In genomic region chr19:58519087-58519354, GRCh38 we compare ENCODE assay signal across 8 cellular contexts. TPM values are rescaled to one million over a fixed set of nuclear protein-coding genes. Genes with fewer than 3 reads are reported as not detected.
DNase-seq lines count a peak whose midpoint lies in the region; ATAC-seq and TF ChIP-seq lines count a peak whose summit lies in the region.

No MANE protein-coding gene starts in this region.

- H3K27me3 Mint-ChIP-seq in activated T-helper 1 cell treated with anti-CD3 and anti-CD28 coated beads, Interleukin-12 subunit alpha, Interleukin-12 subunit beta, Interleukin-2, Interleukin-4 antibody, amounts not matched to agents 30 ng/mL and 10 ng/mL and 1 ng/mL, durations not matched to agents 14 hours and 24 hours and 36 hours (ENCODE audit: insufficient read depth) = peaks cover 3% of the 10 kb centered on the region
- no peaks in the 10 kb centered on the region for H3K27me3 Mint-ChIP-seq in naive thymus-derived CD8-positive, alpha-beta T cell

- peak overlapping the region; percentile 98 for H3K9ac ChIP-seq in HUES64 (ENCODE audit: low read depth, low read length)

- no peak for TF ChIP-seq POLR2A in transverse colon (IDR thresholded peaks at IDR 0.05)

- no peak for TF ChIP-seq CTCF in OCI-LY7 (conservative IDR thresholded peaks at IDR 0.05; ENCODE audit: low read length)
- TF ChIP-seq CTCF in transverse colon (IDR thresholded peaks at IDR 0.05) = no peak

- H4K20me1 ChIP-seq in OCI-LY7 (ENCODE audit: insufficient read depth, low read length) = no peaks in the 10 kb centered on the region

- under 1% methylated on average over 14 of the region's 14 CpGs for WGBS in HUES64
- 0% methylated on average over 1 to 14 of the region's 14 CpGs for WGBS in transverse colon (ENCODE audit: low coverage in 1 of 2), 2 donors

- in situ Hi-C loops in transverse colon (cut with MboI; ENCODE audit: low pct_ligation_motif_present in 1 of 4, low pct_unique_long_range_greater_than_20kb in 1 of 4, low sequenced_read_pairs in 3 of 4) = no loop called here

- no peaks in the 10 kb centered on the region for H3K9me2 ChIP-seq in OCI-LY7 (ENCODE audit: insufficient read depth, low read length)

- H3K27ac Mint-ChIP-seq in activated T-helper 1 cell treated with anti-CD3 and anti-CD28 coated beads, Interleukin-12 subunit alpha, Interleukin-12 subunit beta, Interleukin-2, Interleukin-4 antibody, amounts not matched to agents 30 ng/mL and 10 ng/mL and 1 ng/mL, durations not matched to agents 14 hours and 24 hours and 36 hours = peak overlapping the region; percentile 99
- peak overlapping the region; percentile 95 to 98 (median 98) for H3K27ac Mint-ChIP-seq in naive thymus-derived CD8-positive, alpha-beta T cell

- BruUV-seq in OCI-LY7 (replicated peaks; lab: Mats Ljungman, UMichigan) = no TSS peak

- no peak for TF ChIP-seq EP300 in transverse colon (IDR thresholded peaks at IDR 0.05; ENCODE audit: low read depth)

- H3K27me3 ChIP-seq in HUES64 (ENCODE audit: insufficient read depth, low read length) (no peaks in the 10 kb centered on the region), transverse colon (no peaks in the 10 kb centered on the region)

- H3K79me2 ChIP-seq in OCI-LY7 (ENCODE audit: insufficient read depth, low read depth, low read length) = peaks cover 11% of the 10 kb centered on the region; the same call in 1 of the 2 replicates

- H3K9me3 Mint-ChIP-seq in activated T-helper 1 cell treated with anti-CD3 and anti-CD28 coated beads, Interleukin-12 subunit alpha, Interleukin-12 subunit beta, Interleukin-2, Interleukin-4 antibody, amounts not matched to agents 30 ng/mL and 10 ng/mL and 1 ng/mL, durations not matched to agents 14 hours and 24 hours and 36 hours = no peaks in the 10 kb centered on the region
- no peaks in the 10 kb centered on the region for H3K9me3 Mint-ChIP-seq in naive thymus-derived CD8-positive, alpha-beta T cell

- H3K4me2 ChIP-seq in OCI-LY7 (ENCODE audit: low read length) = peak overlapping the region; percentile 95

- H3K4me1 Mint-ChIP-seq in activated T-helper 1 cell treated with anti-CD3 and anti-CD28 coated beads, Interleukin-12 subunit alpha, Interleukin-12 subunit beta, Interleukin-2, Interleukin-4 antibody, amounts not matched to agents 30 ng/mL and 10 ng/mL and 1 ng/mL, durations not matched to agents 14 hours and 24 hours and 36 hours (ENCODE audit: low read depth) = peaks cover 34% of the 10 kb centered on the region
- H3K4me1 Mint-ChIP-seq in naive thymus-derived CD8-positive, alpha-beta T cell = peaks cover 29 to 50% (median 46%) of the 10 kb centered on the region in 4 donors

- H3K9me3 ChIP-seq in HUES64 (ENCODE audit: insufficient read depth, low read depth, low read length) (no peaks in the 10 kb centered on the region), OCI-LY7 (ENCODE audit: low read length) (no peaks in the 10 kb centered on the region), transverse colon (no peaks in the 10 kb centered on the region)

- intact Hi-C loops in OCI-LY7 (cut with micrococcal nuclease; ENCODE audit: unreplicated experiment) = loop anchor here (1.0 to 5.0 kb wide), 6 partner anchors 25 to 336 kb away; partner anchors contain the start of genes TRIM28, ZNF274, ZNF324B and ZNF497
- intact Hi-C loops in activated T-helper 1 cell treated with anti-CD3 and anti-CD28 coated beads, Interleukin-12 subunit alpha, Interleukin-12 subunit beta, Interleukin-2, Interleukin-4 antibody, amounts not matched to agents 30 ng/mL and 10 ng/mL and 1 ng/mL, durations not matched to agents 14 hours and 24 hours and 36 hours (cut with micrococcal nuclease) = loop anchor here (1.0 to 2.0 kb wide), 13 partner anchors 20 to 300 kb away; partner anchors contain the start of genes ERVK3-1, MZF1, TRIM28 and UBE2M
- intact Hi-C loops in transverse colon (cut with DNase I; ENCODE audit: low total_unique reads) = no loop called here

- H3K4me1 ChIP-seq in HUES64 (ENCODE audit: insufficient read depth, low read length) (peaks cover 22% of the 10 kb centered on the region), OCI-LY7 (ENCODE audit: insufficient read depth, low read length, poor library complexity, severe bottlenecking) (peaks cover 15% of the 10 kb centered on the region), transverse colon (peaks cover 26 to 33% (median 29%) of the 10 kb centered on the region in 4 donors)

- H3K36me3 Mint-ChIP-seq in activated T-helper 1 cell treated with anti-CD3 and anti-CD28 coated beads, Interleukin-12 subunit alpha, Interleukin-12 subunit beta, Interleukin-2, Interleukin-4 antibody, amounts not matched to agents 30 ng/mL and 10 ng/mL and 1 ng/mL, durations not matched to agents 14 hours and 24 hours and 36 hours (ENCODE audit: low read depth) = peaks cover 25% of the 10 kb centered on the region
- H3K36me3 Mint-ChIP-seq in naive thymus-derived CD8-positive, alpha-beta T cell = peaks cover 0 to 10% (median 0%) of the 10 kb centered on the region in 3 donors

- CTCF ChIA-PET in OCI-LY7 (lab: Charles Lee; ENCODE audit: unreplicated experiment) = no interaction called here

- H3K36me3 ChIP-seq in HUES64 (ENCODE audit: insufficient read depth, low read length) (peaks cover 3% of the 10 kb centered on the region; the same call in 1 of the 2 replicates), OCI-LY7 (ENCODE audit: insufficient read depth, low read length) (peaks cover 18% of the 10 kb centered on the region), transverse colon (peaks cover 0 to 6% (median 0%) of the 10 kb centered on the region in 4 donors)

- H3K27ac ChIP-seq in HUES64 (ENCODE audit: low read depth, low read length) (peak overlapping the region; percentile 99), OCI-LY7 (ENCODE audit: low read depth, low read length, poor library complexity, severe bottlenecking) (peak overlapping the region; percentile 80), transverse colon (peak overlapping the region; percentile 92 to 99 (median 96))

- POLR2A ChIA-PET in OCI-LY7 (lab: Charles Lee) = interaction anchor here (2.6 kb wide), 1 partner anchor 61 kb away, joined by 11 read pairs; no protein-coding TSS in a partner anchor
- POLR2A ChIA-PET in naive thymus-derived CD8-positive, alpha-beta T cell (lab: Charles Lee) = interaction anchor here (0.6 to 5.0 kb wide), 21 partner anchors 12 to 337 kb away, joined by 3 to 94 read pairs (median 7); partner anchors contain the start of genes CHMP2A, ERVK3-1, MZF1 and TRIM28

- peak overlapping the region; percentile 86 for H2AFZ ChIP-seq in OCI-LY7 (ENCODE audit: low read length)

- ATAC-seq in naive thymus-derived CD8-positive, alpha-beta T cell = peak; percentile 12 to 18

- DNase-seq in NCI-H2081 (lab: John Stamatoyannopoulos, UW) = peak; percentile 47 to 60
- no peak for DNase-seq in NCI-H2081 treated with DMSO at 0.1 percent for 48 hours (lab: John Stamatoyannopoulos, UW)
- DNase-seq in OCI-LY7 (ENCODE audit: low spot score) = peak; percentile 76
- DNase-seq in activated T-helper 1 cell treated with anti-CD3 and anti-CD28 coated beads, Interleukin-12 subunit alpha, Interleukin-12 subunit beta, Interleukin-2, Interleukin-4 antibody, amounts not matched to agents 30 ng/mL and 10 ng/mL and 1 ng/mL, durations not matched to agents 14 hours and 24 hours and 36 hours (ENCODE audit: low spot score) = peak; percentile 42
- peak; percentile 71 for DNase-seq in fibroblast of peridontal ligament (ENCODE audit: extremely low read depth)
- peak in 9 of 10 donors; percentile 30 to 73 (median 41) for DNase-seq in naive thymus-derived CD8-positive, alpha-beta T cell
- DNase-seq in transverse colon = peak; percentile 70

- H3K4me3 ChIP-seq in HUES64 (ENCODE audit: low read length) (peak overlapping the region; percentile 66), OCI-LY7 (ENCODE audit: low read depth, low read length, poor library complexity, severe bottlenecking) (peak overlapping the region; percentile 87), transverse colon (peak overlapping the region; percentile 63 to 79 (median 72))

- H3K4me3 Mint-ChIP-seq in activated T-helper 1 cell treated with anti-CD3 and anti-CD28 coated beads, Interleukin-12 subunit alpha, Interleukin-12 subunit beta, Interleukin-2, Interleukin-4 antibody, amounts not matched to agents 30 ng/mL and 10 ng/mL and 1 ng/mL, durations not matched to agents 14 hours and 24 hours and 36 hours = peak overlapping the region; percentile 99
- H3K4me3 Mint-ChIP-seq in naive thymus-derived CD8-positive, alpha-beta T cell = peak overlapping the region; percentile 92 to 98 (median 96)

RNA-seq across cellular contexts. Expression of gene ZBTB45, which starts 0.6 kb away (rescaled TPM):
- 15.2 TPM for polyA plus RNA-seq in HUES64 (2013, experiment 1 of 2)
- 17.4 TPM for polyA plus RNA-seq in HUES64 (2013, experiment 2 of 2)
- total RNA-seq in OCI-LY7 (2014; rRNA removed; shearing (Covaris generic)) = 6.7 and 10.7 TPM in 2 replicates
- 14.7 and 16.4 TPM in 2 replicates for total RNA-seq in OCI-LY7 (2022)
- 15.9 and 17.4 TPM in 2 replicates for total RNA-seq in activated T-helper 1 cell treated with anti-CD3 and anti-CD28 coated beads, Interleukin-12 subunit alpha, Interleukin-12 subunit beta, Interleukin-2, Interleukin-4 antibody, amounts not matched to agents 30 ng/mL and 10 ng/mL and 1 ng/mL, durations not matched to agents 14 hours and 24 hours and 36 hours
- total RNA-seq in naive thymus-derived CD8-positive, alpha-beta T cell = 10 to 100 TPM; 21.3 to 23.0 TPM
- 1 to 10 TPM; 2.8 to 5.3 (median 3.5) TPM for polyA plus RNA-seq in naive thymus-derived CD8-positive, alpha-beta T cell
- total RNA-seq in transverse colon = 10 to 100 TPM; 12.8 to 24.7 (median 18.1) TPM

RNA-seq across cellular contexts. Expression of gene SLC27A5, which starts 7.2 kb away (rescaled TPM):
- polyA plus RNA-seq in HUES64 (2013, experiment 1 of 2) = 12.0 TPM
- polyA plus RNA-seq in HUES64 (2013, experiment 2 of 2) = 10.6 TPM
- total RNA-seq in OCI-LY7 (2014; rRNA removed; shearing (Covaris generic)) = 28.0 and 44.1 TPM in 2 replicates
- 29.4 and 29.8 TPM in 2 replicates for total RNA-seq in OCI-LY7 (2022)
- total RNA-seq in activated T-helper 1 cell treated with anti-CD3 and anti-CD28 coated beads, Interleukin-12 subunit alpha, Interleukin-12 subunit beta, Interleukin-2, Interleukin-4 antibody, amounts not matched to agents 30 ng/mL and 10 ng/mL and 1 ng/mL, durations not matched to agents 14 hours and 24 hours and 36 hours = 23.3 and 24.7 TPM in 2 replicates
- total RNA-seq in naive thymus-derived CD8-positive, alpha-beta T cell = 10 to 100 TPM; 16.6 to 19.9 TPM
- polyA plus RNA-seq in naive thymus-derived CD8-positive, alpha-beta T cell = 10 to 100 TPM; 24.5 to 39.2 (median 31.1) TPM
- total RNA-seq in transverse colon = 1 to 10 TPM in 3 of 4 donors, not detected in 1; 3.3 to 5.0 (median 4.4) TPM

RNA-seq across cellular contexts. Expression of gene TRIM28, which starts 24.8 kb away (rescaled TPM):
- polyA plus RNA-seq in HUES64 (2013, experiment 1 of 2) = 815 TPM
- 757 TPM for polyA plus RNA-seq in HUES64 (2013, experiment 2 of 2)
- 551 and 729 TPM in 2 replicates for total RNA-seq in OCI-LY7 (2014; rRNA removed; shearing (Covaris generic))
- 601 and 603 TPM in 2 replicates for total RNA-seq in OCI-LY7 (2022)
- 664 and 687 TPM in 2 replicates for total RNA-seq in activated T-helper 1 cell treated with anti-CD3 and anti-CD28 coated beads, Interleukin-12 subunit alpha, Interleukin-12 subunit beta, Interleukin-2, Interleukin-4 antibody, amounts not matched to agents 30 ng/mL and 10 ng/mL and 1 ng/mL, durations not matched to agents 14 hours and 24 hours and 36 hours
- 100 to 1,000 TPM; 429 to 434 TPM for total RNA-seq in naive thymus-derived CD8-positive, alpha-beta T cell
- polyA plus RNA-seq in naive thymus-derived CD8-positive, alpha-beta T cell = 100 to 1,000 TPM in 1 of 3 donors, 10 to 100 TPM in 2; 55.7 to 114 (median 62.7) TPM
- total RNA-seq in transverse colon = 100 to 1,000 TPM; 180 to 694 (median 297) TPM

RNA-seq across cellular contexts. Expression of gene CHMP2A, which starts 35.9 kb away (rescaled TPM):
- 60.7 TPM for polyA plus RNA-seq in HUES64 (2013, experiment 1 of 2)
- 80.1 TPM for polyA plus RNA-seq in HUES64 (2013, experiment 2 of 2)
- total RNA-seq in OCI-LY7 (2014; rRNA removed; shearing (Covaris generic)) = 72.7 and 108 TPM in 2 replicates
- total RNA-seq in OCI-LY7 (2022) = 101 and 112 TPM in 2 replicates
- 109 and 114 TPM in 2 replicates for total RNA-seq in activated T-helper 1 cell treated with anti-CD3 and anti-CD28 coated beads, Interleukin-12 subunit alpha, Interleukin-12 subunit beta, Interleukin-2, Interleukin-4 antibody, amounts not matched to agents 30 ng/mL and 10 ng/mL and 1 ng/mL, durations not matched to agents 14 hours and 24 hours and 36 hours
- 10 to 100 TPM; 59.2 to 60.0 TPM for total RNA-seq in naive thymus-derived CD8-positive, alpha-beta T cell
- 100 to 1,000 TPM; 135 to 154 (median 144) TPM for polyA plus RNA-seq in naive thymus-derived CD8-positive, alpha-beta T cell
- 100 to 1,000 TPM in 3 of 4 donors, 10 to 100 TPM in 1; 24.7 to 194 (median 141) TPM for total RNA-seq in transverse colon

RNA-seq across cellular contexts. Expression of gene UBE2M, which starts 39.4 kb away (rescaled TPM):
- polyA plus RNA-seq in HUES64 (2013, experiment 1 of 2) = 89.2 TPM
- polyA plus RNA-seq in HUES64 (2013, experiment 2 of 2) = 96.9 TPM
- total RNA-seq in OCI-LY7 (2014; rRNA removed; shearing (Covaris generic)) = 101 and 105 TPM in 2 replicates
- total RNA-seq in OCI-LY7 (2022) (117 and 130 TPM in 2 replicates), transverse colon (10 to 100 TPM; 24.2 to 56.9 (median 26.7) TPM)
- 147 and 164 TPM in 2 replicates for total RNA-seq in activated T-helper 1 cell treated with anti-CD3 and anti-CD28 coated beads, Interleukin-12 subunit alpha, Interleukin-12 subunit beta, Interleukin-2, Interleukin-4 antibody, amounts not matched to agents 30 ng/mL and 10 ng/mL and 1 ng/mL, durations not matched to agents 14 hours and 24 hours and 36 hours
- total RNA-seq in naive thymus-derived CD8-positive, alpha-beta T cell = 10 to 100 TPM; 48.5 to 51.2 TPM
- polyA plus RNA-seq in naive thymus-derived CD8-positive, alpha-beta T cell = 10 to 100 TPM; 10.4 to 20.5 (median 18.0) TPM
